In the genomic region with DNA sequence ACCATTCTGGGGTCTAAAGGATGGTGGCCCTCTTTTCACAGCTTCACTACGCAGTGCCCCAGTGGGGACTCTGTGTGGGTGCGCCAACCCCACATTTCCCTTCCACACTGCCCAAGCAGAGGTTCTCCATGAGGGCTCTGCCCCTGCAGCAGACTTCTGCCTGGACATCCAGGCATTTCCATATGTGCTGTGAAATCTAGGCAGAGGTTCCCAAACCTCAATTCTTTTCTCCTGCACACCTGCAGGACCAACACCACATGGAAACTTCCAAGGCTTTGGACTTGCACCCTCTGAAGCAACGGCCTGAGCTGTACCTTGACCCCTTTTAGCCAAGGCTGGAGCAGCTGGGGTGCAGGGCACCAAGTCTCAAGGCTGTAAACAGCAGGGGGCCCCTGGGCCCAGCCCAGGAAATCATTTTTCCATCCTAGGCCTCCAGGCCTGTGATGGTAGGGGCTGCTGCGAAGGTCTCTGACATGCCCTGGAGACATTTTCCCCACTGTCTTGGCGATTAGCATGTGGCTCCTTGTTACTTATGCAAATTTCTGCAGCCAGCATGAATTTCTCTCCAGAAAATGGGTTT, we compare ENCODE assay signal across 28 cellular contexts.
"Had no signal": no experiment of that assay in that cellular context is flagged by ENCODE, and none has a peak within 500 bp of the region (broad histone marks: within the 10 kb centered on the region; RNA-seq: fewer than 3 reads in every experiment).

No MANE protein-coding gene starts in this region.

- H3K4me3 ChIP-seq: stomach, suprapubic skin, testis, thoracic aorta, thyroid gland, tibial artery, tibial nerve, transverse colon, upper lobe of left lung, upper lobe of right lung, uterus, vagina had no signal

- DNase-seq: stimulated activated CD4-positive, alpha-beta T cell treated with anti-CD3 and anti-CD28 coated beads, Interleukin-2, amount 100 ng/mL, for 48 hours; stimulated activated CD4-positive, alpha-beta T cell treated with anti-CD3 and anti-CD28 coated beads, Interleukin-4, amount 100 ng/mL, for 1 hour; stimulated activated CD4-positive, alpha-beta T cell treated with anti-CD3 and anti-CD28 coated beads, Interleukin-4, amount 100 ng/mL, for 24 hours; stimulated activated CD4-positive, alpha-beta T cell treated with anti-CD3 and anti-CD28 coated beads, Interleukin-4, amount 100 ng/mL, for 4 hours; stimulated activated CD8-positive, alpha-beta memory T cell treated with anti-CD3 and anti-CD28 coated beads, Interleukin-4, amount 100 ng/mL, for 48 hours; stimulated activated naive B cell treated with anti-CD40 and anti-IgM and Interleukin-4, amounts not matched to agents 10 μg/mL and 1 μg/mL and 100 μg/mL, for 72 hours; stimulated activated naive CD4-positive, alpha-beta T cell; stimulated activated naive CD4-positive, alpha-beta T cell treated with Interleukin-2 at 50 U/mL for 16 hours; stimulated activated naive CD8-positive, alpha-beta T cell treated with anti-CD3 and anti-CD28 coated beads, Interleukin-15, amount 100 ng/mL, for 72 hours; stimulated activated naive CD8-positive, alpha-beta T cell treated with anti-CD3 and anti-CD28 coated beads, Interleukin-15, Interleukin-2, amounts not matched to agents 100 U/mL and 50 U/mL, for 24 hours; stomach; substantia nigra; testis; thyroid gland; tibial artery; transverse colon; trophoblast cell; upper lobe of left lung; upper lobe of right lung; uterus had no signal

- H3K4me3 Mint-ChIP-seq: stimulated activated effector memory CD8-positive, alpha-beta T cell treated with anti-CD3 and anti-CD28 coated beads, Interleukin-12 subunit alpha, Interleukin-12 subunit beta, amount 100 ng/mL, for 72 hours; stimulated activated memory B cell treated with anti-CD40 and anti-IgM and Interleukin-4, amounts not matched to agents 10 μg/mL and 1 μg/mL and 100 μg/mL, for 72 hours; stimulated activated naive B cell treated with anti-CD40 and anti-IgM and Interleukin-4, amounts not matched to agents 10 μg/mL and 1 μg/mL and 100 μg/mL, for 72 hours; stimulated activated naive CD8-positive, alpha-beta T cell treated with anti-CD3 and anti-CD28 coated beads, Interleukin-15, amount 100 ng/mL, for 72 hours; stimulated activated naive CD8-positive, alpha-beta T cell treated with anti-CD3 and anti-CD28 coated beads, Interleukin-15, Interleukin-2, amounts not matched to agents 100 ng/mL and 50 ng/mL, for 24 hours; type B pancreatic cell had no signal

- H3K27me3 Mint-ChIP-seq: stimulated activated memory B cell treated with anti-CD40 and anti-IgM and Interleukin-4, amounts not matched to agents 10 μg/mL and 1 μg/mL and 100 μg/mL, for 72 hours; stimulated activated naive B cell treated with anti-CD40 and anti-IgM and Interleukin-4, amounts not matched to agents 10 μg/mL and 1 μg/mL and 100 μg/mL, for 72 hours; stimulated activated naive CD8-positive, alpha-beta T cell treated with anti-CD3 and anti-CD28 coated beads, Interleukin-15, amount 100 ng/mL, for 72 hours; stimulated activated naive CD8-positive, alpha-beta T cell treated with anti-CD3 and anti-CD28 coated beads, Interleukin-15, Interleukin-2, amounts not matched to agents 100 ng/mL and 50 ng/mL, for 24 hours; type B pancreatic cell had no signal

- H3K9me3 Mint-ChIP-seq: stimulated activated effector memory CD8-positive, alpha-beta T cell treated with anti-CD3 and anti-CD28 coated beads, Interleukin-12 subunit alpha, Interleukin-12 subunit beta, amount 100 ng/mL, for 72 hours; stimulated activated naive CD8-positive, alpha-beta T cell treated with anti-CD3 and anti-CD28 coated beads, Interleukin-15, amount 100 ng/mL, for 72 hours; stimulated activated naive CD8-positive, alpha-beta T cell treated with anti-CD3 and anti-CD28 coated beads, Interleukin-15, Interleukin-2, amounts not matched to agents 100 ng/mL and 50 ng/mL, for 24 hours had no signal

- H3K36me3 Mint-ChIP-seq: stimulated activated effector memory CD8-positive, alpha-beta T cell treated with anti-CD3 and anti-CD28 coated beads, Interleukin-12 subunit alpha, Interleukin-12 subunit beta, amount 100 ng/mL, for 72 hours; stimulated activated memory B cell treated with anti-CD40 and anti-IgM and Interleukin-4, amounts not matched to agents 10 μg/mL and 1 μg/mL and 100 μg/mL, for 72 hours; stimulated activated naive B cell treated with anti-CD40 and anti-IgM and Interleukin-4, amounts not matched to agents 10 μg/mL and 1 μg/mL and 100 μg/mL, for 72 hours; type B pancreatic cell had no signal

- H3K27me3 ChIP-seq: stomach, suprapubic skin, testis, thyroid gland, tibial artery, tibial nerve, transverse colon, upper lobe of left lung, upper lobe of right lung, uterus, vagina had no signal

- H3K27ac ChIP-seq: stomach, suprapubic skin, testis, thoracic aorta, thyroid gland, tibial artery, tibial nerve, transverse colon, upper lobe of left lung, upper lobe of right lung, uterus, vagina had no signal

- H3K4me1 Mint-ChIP-seq: stimulated activated effector memory CD8-positive, alpha-beta T cell treated with anti-CD3 and anti-CD28 coated beads, Interleukin-12 subunit alpha, Interleukin-12 subunit beta, amount 100 ng/mL, for 72 hours; stimulated activated memory B cell treated with anti-CD40 and anti-IgM and Interleukin-4, amounts not matched to agents 10 μg/mL and 1 μg/mL and 100 μg/mL, for 72 hours; stimulated activated naive B cell treated with anti-CD40 and anti-IgM and Interleukin-4, amounts not matched to agents 10 μg/mL and 1 μg/mL and 100 μg/mL, for 72 hours; stimulated activated naive CD8-positive, alpha-beta T cell treated with anti-CD3 and anti-CD28 coated beads, Interleukin-15, amount 100 ng/mL, for 72 hours had no signal

- H3K27ac Mint-ChIP-seq: stimulated activated effector memory CD8-positive, alpha-beta T cell treated with anti-CD3 and anti-CD28 coated beads, Interleukin-12 subunit alpha, Interleukin-12 subunit beta, amount 100 ng/mL, for 72 hours; stimulated activated memory B cell treated with anti-CD40 and anti-IgM and Interleukin-4, amounts not matched to agents 10 μg/mL and 1 μg/mL and 100 μg/mL, for 72 hours; stimulated activated naive B cell treated with anti-CD40 and anti-IgM and Interleukin-4, amounts not matched to agents 10 μg/mL and 1 μg/mL and 100 μg/mL, for 72 hours; stimulated activated naive CD8-positive, alpha-beta T cell treated with anti-CD3 and anti-CD28 coated beads, Interleukin-15, amount 100 ng/mL, for 72 hours; stimulated activated naive CD8-positive, alpha-beta T cell treated with anti-CD3 and anti-CD28 coated beads, Interleukin-15, Interleukin-2, amounts not matched to agents 100 ng/mL and 50 ng/mL, for 24 hours; type B pancreatic cell had no signal

- H3K36me3 ChIP-seq: stomach, suprapubic skin, thoracic aorta, thyroid gland, tibial artery, tibial nerve, transverse colon, upper lobe of left lung, upper lobe of right lung, uterus, vagina had no signal

- H3K4me1 ChIP-seq: stomach, suprapubic skin, testis, thyroid gland, tibial artery, tibial nerve, transverse colon, upper lobe of left lung, upper lobe of right lung, uterus, vagina had no signal

- H3K9me3 ChIP-seq: suprapubic skin, testis, thoracic aorta, thyroid gland, tibial artery, tibial nerve, transverse colon, upper lobe of right lung, uterus, vagina had no signal
